Comparison of ENCODE assay signal across 13 cellular contexts in genomic region chr5:81195334-81195929, GRCh38. TPM values are rescaled to one million over a fixed set of nuclear protein-coding genes. Genes with fewer than 3 reads are reported as not detected.
DNase-seq lines count a peak whose midpoint lies in the region; ATAC-seq, FAIRE-seq and TF ChIP-seq lines count a peak whose summit lies in the region.
"Had no signal": no experiment of that assay in that cellular context is flagged by ENCODE, and none has a peak within 500 bp of the region (broad histone marks: within the 10 kb centered on the region; RNA-seq: fewer than 3 reads in every experiment).

No MANE protein-coding gene starts in this region.

- H3K4me1 ChIP-seq in Caco-2 (no peaks in the 10 kb centered on the region; the same call in 1 of the 2 replicates), PC-3 (ENCODE audit: insufficient read depth, low read length) (no peaks in the 10 kb centered on the region), colonic mucosa (no peaks in the 10 kb centered on the region), neuronal stem cell (ENCODE audit: control insufficient read depth in 2 of 2, insufficient read depth in 1 of 2, low read depth in 1 of 2, low read length in 2 of 2) (peaks cover 3 to 4% of the 10 kb centered on the region in 2 donors), A673 (ENCODE audit: insufficient read depth, low read length, poor library complexity, severe bottlenecking) (peaks cover 5% of the 10 kb centered on the region)
- H3K4me1 ChIP-seq in effector memory CD4-positive, alpha-beta T cell (ENCODE audit: control insufficient read depth, insufficient read depth, low read length, poor library complexity, severe bottlenecking): no peaks in the 10 kb centered on the region

- H3K9ac ChIP-seq in PC-3 (ENCODE audit: low read length) (no peak overlapping the region), colonic mucosa (ENCODE audit: low read depth in 2 of 2, low read length in 2 of 2) (no peak overlapping the region), neuronal stem cell (ENCODE audit: low read depth, low read length, poor library complexity) (no peak overlapping the region)

- H3K27ac ChIP-seq in PC-3 (ENCODE audit: low read length) (no peak overlapping the region), colonic mucosa (no peak overlapping the region), neuronal stem cell (replicated peaks; ENCODE audit: low read length) (no peak overlapping the region), A673 (ENCODE audit: low read depth, low read length, poor library complexity, severe bottlenecking) (no peak overlapping the region)
- no peak overlapping the region for H3K27ac ChIP-seq in effector memory CD4-positive, alpha-beta T cell (ENCODE audit: insufficient read depth, low read length, poor library complexity, severe bottlenecking)
- H3K27ac ChIP-seq: lower lobe of right lung had no signal

- no peaks in the 10 kb centered on the region for H3K79me1 ChIP-seq in neuronal stem cell (ENCODE audit: low read depth, low read length)

- H3F3A ChIP-seq in PC-3 (ENCODE audit: low read length, unreplicated experiment): no peaks in the 10 kb centered on the region

- no peak overlapping the region for H4K8ac ChIP-seq in neuronal stem cell (ENCODE audit: low read depth, low read length)

- H3K79me2 ChIP-seq in PC-3 (ENCODE audit: low read length): no peaks in the 10 kb centered on the region

- H2BK120ac ChIP-seq in neuronal stem cell (ENCODE audit: low read depth, low read length): no peak overlapping the region

- H3K4me1 Mint-ChIP-seq in Caco-2 (ENCODE audit: low read depth, unreplicated experiment): peaks cover 6% of the 10 kb centered on the region
- H3K4me1 Mint-ChIP-seq in stimulated activated memory B cell treated with anti-CD40 and anti-IgM and Interleukin-4, amounts not matched to agents 10 μg/mL and 1 μg/mL and 100 μg/mL, for 72 hours: peaks cover 14% of the 10 kb centered on the region

- H3K4me2 ChIP-seq in PC-3 (ENCODE audit: low read length) (peak overlapping the region; percentile 59; the same call in 1 of the 2 replicates), neuronal stem cell (ENCODE audit: insufficient read depth, low read length, poor library complexity, severe bottlenecking) (no peak overlapping the region)

- no peak overlapping the region for H3K4ac ChIP-seq in neuronal stem cell (ENCODE audit: low read length)

- no peak overlapping the region for H3K23ac ChIP-seq in neuronal stem cell (ENCODE audit: low read depth, low read length, poor library complexity)

- no peak overlapping the region for H2BK12ac ChIP-seq in neuronal stem cell (ENCODE audit: low read length)

- H2AFZ ChIP-seq in PC-3 (ENCODE audit: low read length) (peak overlapping the region; percentile 69; the same call in 1 of the 2 replicates), neuronal stem cell (ENCODE audit: low read length) (peak overlapping the region; percentile 75)

- CTCF ChIA-PET in Caco-2 (lab: Charles Lee): interaction anchor here (0.5 to 1.0 kb wide), 3 partner anchors 27 to 87 kb away, joined by 3 to 4 read pairs (median 3); no protein-coding TSS in a partner anchor
- CTCF ChIA-PET in PC-3 (lab: Charles Lee): interaction anchor here (0.6 kb wide), 1 partner anchor 370 kb away, joined by 3 read pairs; no protein-coding TSS in a partner anchor
- CTCF ChIA-PET in A673 (lab: Charles Lee): interaction anchor here (0.5 to 1.0 kb wide), 3 partner anchors 10 to 626 kb away, joined by 3 to 8 read pairs (median 3); no protein-coding TSS in a partner anchor

- no peak overlapping the region for H3K18ac ChIP-seq in neuronal stem cell (ENCODE audit: low read length)

- ATAC-seq in PC-3: 0 out of 2 replicates have a peak, but pooled peaks have one; percentile 12
- ATAC-seq in stimulated activated memory B cell treated with anti-CD40 and anti-IgM and Interleukin-4, amounts not matched to agents 10 μg/mL and 1 μg/mL and 100 μg/mL, for 72 hours: no peak

- H3K14ac ChIP-seq in neuronal stem cell (ENCODE audit: low read length): no peak overlapping the region

- H3K4me3 ChIP-seq in Caco-2 (ENCODE audit: low read depth, low read length) (no peak overlapping the region), PC-3 (ENCODE audit: low read length) (no peak overlapping the region), colonic mucosa (no peak overlapping the region), neuronal stem cell (ENCODE audit: low read length in 2 of 2) (no peak overlapping the region), A673 (ENCODE audit: low read depth, low read length, poor library complexity, severe bottlenecking) (no peak overlapping the region)
- no peak overlapping the region for H3K4me3 ChIP-seq in effector memory CD4-positive, alpha-beta T cell (ENCODE audit: insufficient read depth, low read depth, low read length, poor library complexity, severe bottlenecking)
- H3K4me3 ChIP-seq: lower lobe of right lung had no signal

- TF ChIP-seq CTCF in Caco-2 (IDR thresholded peaks at IDR 0.05; ENCODE audit: insufficient read depth in 1 of 2, low read depth in 1 of 2, low read length in 1 of 2, severe bottlenecking in 1 of 2, unreplicated experiment in 1 of 2) (no peak), PC-3 (conservative IDR thresholded peaks at IDR 0.05; ENCODE audit: low read depth, low read length) (no peak), colonic mucosa (IDR thresholded peaks at IDR 0.05) (peak; percentile 23), A673 (conservative IDR thresholded peaks at IDR 0.05; ENCODE audit: low read depth, low read length) (no peak)

- H3K27ac Mint-ChIP-seq in Caco-2 (ENCODE audit: unreplicated experiment): no peak overlapping the region
- H3K27ac Mint-ChIP-seq in stimulated activated memory B cell treated with anti-CD40 and anti-IgM and Interleukin-4, amounts not matched to agents 10 μg/mL and 1 μg/mL and 100 μg/mL, for 72 hours: no peak overlapping the region
- H3K27ac Mint-ChIP-seq: activated CD4-positive, alpha-beta memory T cell treated with anti-CD3 and anti-CD28 coated beads, Interleukin-2, amount 10 ng/mL, durations not matched to agents 7 days and 5 days; activated naive CD4-positive, alpha-beta T cell treated with anti-CD3 and anti-CD28 coated beads, Interleukin-2, amount 10 ng/mL, durations not matched to agents 7 days and 5 days had no signal

- no peaks in the 10 kb centered on the region for H3K9me3 Mint-ChIP-seq in Caco-2 (ENCODE audit: unreplicated experiment)
- no peaks in the 10 kb centered on the region for H3K9me3 Mint-ChIP-seq in stimulated activated memory B cell treated with anti-CD40 and anti-IgM and Interleukin-4, amounts not matched to agents 10 μg/mL and 1 μg/mL and 100 μg/mL, for 72 hours
- H3K9me3 Mint-ChIP-seq: activated CD4-positive, alpha-beta memory T cell treated with anti-CD3 and anti-CD28 coated beads, Interleukin-2, amount 10 ng/mL, durations not matched to agents 7 days and 5 days; activated naive CD4-positive, alpha-beta T cell treated with anti-CD3 and anti-CD28 coated beads, Interleukin-2, amount 10 ng/mL, durations not matched to agents 7 days and 5 days had no signal

- H3K27me3 ChIP-seq in Caco-2 (replicated peaks; ENCODE audit: control insufficient read depth, insufficient read depth, low read length) (no peaks in the 10 kb centered on the region), PC-3 (ENCODE audit: low read length) (0 out of 2 replicates have a peak, but pooled peaks cover 3% of the 10 kb centered on the region), colonic mucosa (no peaks in the 10 kb centered on the region), neuronal stem cell (ENCODE audit: control insufficient read depth in 3 of 3, insufficient read depth in 3 of 3, low read depth in 1 of 3, low read length in 3 of 3) (no peaks in the 10 kb centered on the region), A673 (replicated peaks; ENCODE audit: insufficient read depth, low read depth, low read length, poor library complexity) (no peaks in the 10 kb centered on the region)
- H3K27me3 ChIP-seq in effector memory CD4-positive, alpha-beta T cell (replicated peaks; ENCODE audit: control insufficient read depth, insufficient read depth, low read length, poor library complexity, severe bottlenecking): no peaks in the 10 kb centered on the region

- FAIRE-seq in frontal cortex (lab: Jason Lieb, UNC): no peak

- H3K9me2 ChIP-seq in PC-3 (replicated peaks; ENCODE audit: low read length): no peaks in the 10 kb centered on the region

- H3K4me3 Mint-ChIP-seq in Caco-2 (ENCODE audit: unreplicated experiment): peak overlapping the region; percentile 59
- H3K4me3 Mint-ChIP-seq in stimulated activated memory B cell treated with anti-CD40 and anti-IgM and Interleukin-4, amounts not matched to agents 10 μg/mL and 1 μg/mL and 100 μg/mL, for 72 hours: no peak overlapping the region
- H3K4me3 Mint-ChIP-seq: activated CD4-positive, alpha-beta memory T cell treated with anti-CD3 and anti-CD28 coated beads, Interleukin-2, amount 10 ng/mL, durations not matched to agents 7 days and 5 days; activated naive CD4-positive, alpha-beta T cell treated with anti-CD3 and anti-CD28 coated beads, Interleukin-2, amount 10 ng/mL, durations not matched to agents 7 days and 5 days had no signal

- no CpG with 5 or more reads among the region's 5 CpGs for WGBS in neuronal stem cell (ENCODE audit: extremely low coverage in 2 of 2, insufficient read length in 2 of 2, insufficient replicate concordance in 1 of 2), 2 donors

- no peaks in the 10 kb centered on the region for H3K36me3 Mint-ChIP-seq in Caco-2 (ENCODE audit: insufficient read depth, unreplicated experiment)
- no peaks in the 10 kb centered on the region for H3K36me3 Mint-ChIP-seq in stimulated activated memory B cell treated with anti-CD40 and anti-IgM and Interleukin-4, amounts not matched to agents 10 μg/mL and 1 μg/mL and 100 μg/mL, for 72 hours
- H3K36me3 Mint-ChIP-seq: activated naive CD4-positive, alpha-beta T cell treated with anti-CD3 and anti-CD28 coated beads, Interleukin-2, amount 10 ng/mL, durations not matched to agents 7 days and 5 days had no signal

- intact Hi-C loops in Caco-2 (cut with micrococcal nuclease; ENCODE audit: unreplicated experiment) (loop anchor here (5.0 to 10.0 kb wide), 3 partner anchors 231 to 508 kb away; partner anchors contain the start of gene RASGRF2), PC-3 (cut with micrococcal nuclease) (loop anchor here (1.0 to 5.0 kb wide), 2 partner anchors 102 to 509 kb away; no protein-coding TSS in a partner anchor), colonic mucosa (cut with DNase I) (loop anchor here (10.0 kb wide), 2 partner anchors 481 to 511 kb away; no protein-coding TSS in a partner anchor), A673 (cut with micrococcal nuclease; ENCODE audit: unreplicated experiment) (loop anchor here (2.0 to 10.0 kb wide), 4 partner anchors 391 to 711 kb away; partner anchors contain the start of gene FAM151B)

- H3K36me3 ChIP-seq in Caco-2 (ENCODE audit: control insufficient read depth, insufficient read depth, low read length) (no peaks in the 10 kb centered on the region), PC-3 (ENCODE audit: low read depth, low read length) (no peaks in the 10 kb centered on the region), colonic mucosa (no peaks in the 10 kb centered on the region), neuronal stem cell (replicated peaks in 1 of 2; ENCODE audit: control insufficient read depth in 2 of 2, insufficient read depth in 2 of 2, low read length in 2 of 2) (no peaks in the 10 kb centered on the region), A673 (ENCODE audit: insufficient read depth, low read length, poor library complexity, severe bottlenecking) (no peaks in the 10 kb centered on the region)
- H3K36me3 ChIP-seq in effector memory CD4-positive, alpha-beta T cell (ENCODE audit: control insufficient read depth, insufficient read depth, low read length): no peaks in the 10 kb centered on the region
- H3K36me3 ChIP-seq: lower lobe of right lung had no signal

- no peak overlapping the region for H4K91ac ChIP-seq in neuronal stem cell (ENCODE audit: low read depth, low read length, poor library complexity)

- POLR2A ChIA-PET in Caco-2 (lab: Charles Lee): no interaction called here
- POLR2A ChIA-PET in PC-3 (lab: Charles Lee; ENCODE audit: unreplicated experiment): no interaction called here
- POLR2A ChIA-PET in A673 (lab: Charles Lee; ENCODE audit: low non-redundant PET): no interaction called here

- no peak overlapping the region for H2BK5ac ChIP-seq in neuronal stem cell (ENCODE audit: low read length)

- no TSS peak for BruUV-seq in Caco-2 (replicated peaks; lab: Mats Ljungman, UMichigan)
- BruUV-seq in PC-3 (replicated peaks; lab: Mats Ljungman, UMichigan): no TSS peak
- BruUV-seq in A673 (replicated peaks; lab: Mats Ljungman, UMichigan): no TSS peak

- H2BK15ac ChIP-seq in neuronal stem cell (ENCODE audit: low read length): no peak overlapping the region

- H3K9me3 ChIP-seq in Caco-2: no peaks in the 10 kb centered on the region
- H3K9me3 ChIP-seq in PC-3 (ENCODE audit: low read length): no peaks in the 10 kb centered on the region
- no peaks in the 10 kb centered on the region for H3K9me3 ChIP-seq in colonic mucosa
- no peaks in the 10 kb centered on the region for H3K9me3 ChIP-seq in neuronal stem cell (replicated peaks in 1 of 2; ENCODE audit: control insufficient read depth in 2 of 2, insufficient read depth in 1 of 2, low read depth in 1 of 2, low read length in 2 of 2)
- no peaks in the 10 kb centered on the region for H3K9me3 ChIP-seq in A673 (ENCODE audit: low read depth, low read length, poor library complexity, severe bottlenecking)
- H3K9me3 ChIP-seq in effector memory CD4-positive, alpha-beta T cell (ENCODE audit: control insufficient read depth, low read length): no peaks in the 10 kb centered on the region
- H3K9me3 ChIP-seq: lower lobe of right lung had no signal

- H3K27me3 Mint-ChIP-seq in Caco-2 (ENCODE audit: insufficient read depth, unreplicated experiment): no peaks in the 10 kb centered on the region
- H3K27me3 Mint-ChIP-seq in stimulated activated memory B cell treated with anti-CD40 and anti-IgM and Interleukin-4, amounts not matched to agents 10 μg/mL and 1 μg/mL and 100 μg/mL, for 72 hours: peaks cover 35% of the 10 kb centered on the region
- H3K27me3 Mint-ChIP-seq: activated CD4-positive, alpha-beta memory T cell treated with anti-CD3 and anti-CD28 coated beads, Interleukin-2, amount 10 ng/mL, durations not matched to agents 7 days and 5 days had no signal

- no peaks in the 10 kb centered on the region for H4K20me1 ChIP-seq in PC-3 (ENCODE audit: low read length)

- DNase-seq in Caco-2 (no peak), PC-3 (no peak), colonic mucosa (no peak), neuronal stem cell (ENCODE audit: low spot score) (no peak), frontal cortex (ENCODE audit: low spot score in 2 of 2) (no peak), A673 (ENCODE audit: low spot score) (no peak)
- DNase-seq in effector memory CD4-positive, alpha-beta T cell: no peak

- H2AK5ac ChIP-seq in neuronal stem cell (ENCODE audit: low read depth, low read length): no peak overlapping the region

RNA-seq across cellular contexts. Expression of gene CKMT2, which starts 37.7 kb away (rescaled TPM):
- total RNA-seq in Caco-2 (2022): not detected in 2 replicates
- total RNA-seq in PC-3 (2014; rRNA removed): not detected in 2 replicates
- total RNA-seq in colonic mucosa: 1 to 10 TPM in 1 of 2 donors, under 1 TPM in 1; 0.40 to 2.0 TPM
- polyA plus RNA-seq in neuronal stem cell (2013, experiment 1 of 2): not detected
- 0.06 TPM for polyA plus RNA-seq in neuronal stem cell (2013, experiment 2 of 2)
- total RNA-seq in frontal cortex: 0.82 TPM
- not detected in 2 replicates for total RNA-seq in A673 (2021)
- total RNA-seq: activated CD4-positive, alpha-beta memory T cell treated with anti-CD3 and anti-CD28 coated beads, Interleukin-2, amount 10 ng/mL, durations not matched to agents 7 days and 5 days; glomerular endothelial cell; T-helper 2 cell treated with Interferon-gamma antibody and Interleukin-4, amounts not matched to agents 100 ng/mL and 5 ng/mL, for 36 hours had no signal
